ENCODE assay signal across 18 cellular contexts in genomic region chr15:84778194-84778593, GRCh38. TPM values are rescaled to one million over a fixed set of nuclear protein-coding genes. Genes with fewer than 3 reads are reported as not detected.
DNase-seq lines count a peak whose midpoint lies in the region; ATAC-seq and TF ChIP-seq lines count a peak whose summit lies in the region.
"Had no signal": no experiment of that assay in that cellular context is flagged by ENCODE, and none has a peak within 500 bp of the region (broad histone marks: within the 10 kb centered on the region; RNA-seq: fewer than 3 reads in every experiment).

No MANE protein-coding gene starts in this region.

- H3K27ac ChIP-seq in mesendoderm (ENCODE audit: low read depth, low read length), result no peak overlapping the region

- no peak overlapping the region for H3K4ac ChIP-seq in mesendoderm (ENCODE audit: low read depth, low read length)

- peaks cover 4% of the 10 kb centered on the region for H3K36me3 Mint-ChIP-seq in activated naive CD4-positive, alpha-beta T cell treated with anti-CD3 and anti-CD28 coated beads, Interleukin-2, amount 50 U/mL, for 24 hours
- H3K36me3 Mint-ChIP-seq in activated naive CD4-positive, alpha-beta T cell treated with anti-CD3 and anti-CD28 coated beads, Interleukin-2, amount 10 ng/mL, durations not matched to agents 7 days and 5 days, result peaks cover 42% of the 10 kb centered on the region
- peaks cover 20% of the 10 kb centered on the region for H3K36me3 Mint-ChIP-seq in HFFc6 (ENCODE audit: low read depth)
- peaks cover 23% of the 10 kb centered on the region for H3K36me3 Mint-ChIP-seq in central memory CD8-positive, alpha-beta T cell (ENCODE audit: insufficient read depth)

- H3K4me1 ChIP-seq in mesendoderm (ENCODE audit: control insufficient read depth, low read depth, low read length), result no peaks in the 10 kb centered on the region
- H3K4me1 ChIP-seq: HAP-1 had no signal

- peaks cover 6% of the 10 kb centered on the region for H3K79me2 ChIP-seq in mesendoderm (ENCODE audit: control insufficient read depth, insufficient read depth, low read length)

- peaks cover 30% of the 10 kb centered on the region for H3K4me1 Mint-ChIP-seq in activated naive CD4-positive, alpha-beta T cell treated with anti-CD3 and anti-CD28 coated beads, Interleukin-2, amount 50 U/mL, for 24 hours
- peaks cover 17% of the 10 kb centered on the region for H3K4me1 Mint-ChIP-seq in activated naive CD4-positive, alpha-beta T cell treated with anti-CD3 and anti-CD28 coated beads, Interleukin-2, amount 10 ng/mL, durations not matched to agents 7 days and 5 days
- peaks cover 8% of the 10 kb centered on the region for H3K4me1 Mint-ChIP-seq in HFFc6 (ENCODE audit: low read depth)
- peaks cover 26% of the 10 kb centered on the region for H3K4me1 Mint-ChIP-seq in central memory CD8-positive, alpha-beta T cell

- no peak overlapping the region for H3K56ac ChIP-seq in mesendoderm (ENCODE audit: low read length)

- H3K4me2 ChIP-seq in mesendoderm (ENCODE audit: low read length), result no peak overlapping the region

- no CpG with 5 or more reads among the region's 13 CpGs for WGBS in mesendoderm (ENCODE audit: extremely low coverage, insufficient coverage, low lambda C conversion rate)

- no peaks in the 10 kb centered on the region for H3K9me3 Mint-ChIP-seq in activated naive CD4-positive, alpha-beta T cell treated with anti-CD3 and anti-CD28 coated beads, Interleukin-2, amount 50 U/mL, for 24 hours
- no peaks in the 10 kb centered on the region for H3K9me3 Mint-ChIP-seq in activated naive CD4-positive, alpha-beta T cell treated with anti-CD3 and anti-CD28 coated beads, Interleukin-2, amount 10 ng/mL, durations not matched to agents 7 days and 5 days
- no peaks in the 10 kb centered on the region for H3K9me3 Mint-ChIP-seq in HFFc6
- H3K9me3 Mint-ChIP-seq in central memory CD8-positive, alpha-beta T cell, result no peaks in the 10 kb centered on the region
- H3K9me3 Mint-ChIP-seq: CD4-positive, alpha-beta memory T cell had no signal

- no peak overlapping the region for H3K23ac ChIP-seq in mesendoderm (ENCODE audit: low read length)

- H3K27me3 ChIP-seq in mesendoderm (ENCODE audit: insufficient read depth, low read length, poor library complexity), result no peaks in the 10 kb centered on the region

- H2AK5ac ChIP-seq in mesendoderm (ENCODE audit: low read length), result no peak overlapping the region

- H3K4me3 ChIP-seq in mesendoderm (ENCODE audit: low read length), result no peak overlapping the region
- H3K4me3 ChIP-seq: HAP-1 had no signal

- H2BK120ac ChIP-seq in mesendoderm (ENCODE audit: low read depth, low read length), result no peak overlapping the region

- no peak overlapping the region for H3K18ac ChIP-seq in mesendoderm (ENCODE audit: low read length)

- DNase-seq in activated naive CD4-positive, alpha-beta T cell treated with anti-CD3 and anti-CD28 coated beads, Interleukin-2, amount 10 ng/mL, durations not matched to agents 7 days and 5 days, result no peak
- DNase-seq in HFFc6, result no peak
- DNase-seq in central memory CD8-positive, alpha-beta T cell (ENCODE audit: low spot score in 2 of 2), result no peak
- peak; percentile 31 for DNase-seq in mesendoderm
- no peak for DNase-seq in OCI-M1 (lab: John Stamatoyannopoulos, UW)
- no peak for DNase-seq in stimulated activated CD4-positive, alpha-beta T cell treated with anti-CD3 and anti-CD28 coated beads, Interleukin-4, amount 100 ng/mL, for 24 hours
- DNase-seq in GF-D8 (lab: John Stamatoyannopoulos, UW), result no peak
- DNase-seq: Calu3; CD4-positive, alpha-beta memory T cell; MM.1S; NCI-H1092; NCI-H1436 treated with DMSO at 0.1 percent for 48 hours; NCI-H2029; NCI-H2171; NCI-H69 had no signal

- no peak overlapping the region for H4K5ac ChIP-seq in mesendoderm (ENCODE audit: low read length)

- no peak for TF ChIP-seq CTCF in HFFc6 (IDR thresholded peaks at IDR 0.05)

- H2BK15ac ChIP-seq in mesendoderm (replicated peaks; ENCODE audit: low read depth), result no peak overlapping the region

- peak overlapping the region; percentile 12 for H3K27ac Mint-ChIP-seq in activated naive CD4-positive, alpha-beta T cell treated with anti-CD3 and anti-CD28 coated beads, Interleukin-2, amount 50 U/mL, for 24 hours
- no peak overlapping the region for H3K27ac Mint-ChIP-seq in activated naive CD4-positive, alpha-beta T cell treated with anti-CD3 and anti-CD28 coated beads, Interleukin-2, amount 10 ng/mL, durations not matched to agents 7 days and 5 days
- H3K27ac Mint-ChIP-seq in HFFc6, result 0 out of 2 replicates have a peak overlapping the region, but pooled peaks have one; percentile 0
- H3K27ac Mint-ChIP-seq in central memory CD8-positive, alpha-beta T cell (ENCODE audit: low read depth), result peak overlapping the region; percentile 45

- no peak overlapping the region for H3K4me3 Mint-ChIP-seq in activated naive CD4-positive, alpha-beta T cell treated with anti-CD3 and anti-CD28 coated beads, Interleukin-2, amount 50 U/mL, for 24 hours
- no peak overlapping the region for H3K4me3 Mint-ChIP-seq in activated naive CD4-positive, alpha-beta T cell treated with anti-CD3 and anti-CD28 coated beads, Interleukin-2, amount 10 ng/mL, durations not matched to agents 7 days and 5 days
- no peak overlapping the region for H3K4me3 Mint-ChIP-seq in HFFc6
- H3K4me3 Mint-ChIP-seq in central memory CD8-positive, alpha-beta T cell, result no peak overlapping the region
- H3K4me3 Mint-ChIP-seq: CD4-positive, alpha-beta memory T cell had no signal

- H3K79me1 ChIP-seq in mesendoderm (ENCODE audit: low read length), result peaks cover 5% of the 10 kb centered on the region

- ATAC-seq in central memory CD8-positive, alpha-beta T cell (replicated peaks; ENCODE audit: extremely low read depth, poor library complexity, severe bottlenecking), result no peak
- ATAC-seq: Right ventricle myocardium inferior had no signal

- no peaks in the 10 kb centered on the region for H3K27me3 Mint-ChIP-seq in activated naive CD4-positive, alpha-beta T cell treated with anti-CD3 and anti-CD28 coated beads, Interleukin-2, amount 50 U/mL, for 24 hours
- H3K27me3 Mint-ChIP-seq in activated naive CD4-positive, alpha-beta T cell treated with anti-CD3 and anti-CD28 coated beads, Interleukin-2, amount 10 ng/mL, durations not matched to agents 7 days and 5 days, result no peaks in the 10 kb centered on the region
- no peaks in the 10 kb centered on the region for H3K27me3 Mint-ChIP-seq in HFFc6 (ENCODE audit: insufficient read depth)
- H3K27me3 Mint-ChIP-seq in central memory CD8-positive, alpha-beta T cell, result no peaks in the 10 kb centered on the region
- H3K27me3 Mint-ChIP-seq: CD4-positive, alpha-beta memory T cell had no signal

- CTCF ChIA-PET in activated naive CD4-positive, alpha-beta T cell treated with anti-CD3 and anti-CD28 coated beads, Interleukin-2, amount 10 ng/mL, durations not matched to agents 7 days and 5 days (lab: Charles Lee), result no interaction called here

- H3K36me3 ChIP-seq in mesendoderm (ENCODE audit: control insufficient read depth, insufficient read depth, low read length), result no peaks in the 10 kb centered on the region

- no peak overlapping the region for H3K9ac ChIP-seq in mesendoderm (ENCODE audit: low read length)

- H4K8ac ChIP-seq in mesendoderm (ENCODE audit: low read depth, low read length), result no peak overlapping the region

- no peak overlapping the region for H2BK5ac ChIP-seq in mesendoderm (ENCODE audit: low read length)

RNA-seq across cellular contexts. Expression of gene ZNF592, which starts 29.8 kb away (rescaled TPM):
- total RNA-seq in HFFc6 (2021; fragmentation: NEBNext Ultra II Directional; extraction: Animal tissue kit (Norgen Biotek cat#: 25700)), result 10 to 100 TPM; 15.4 to 19.0 (median 17.6) TPM
- polyA plus RNA-seq in mesendoderm (2013, experiment 1 of 2), result 22.7 TPM
- polyA plus RNA-seq in mesendoderm (2013, experiment 2 of 2), result 22.5 TPM

RNA-seq across cellular contexts. Expression of gene ALPK3, which starts 39.0 kb away (rescaled TPM):
- under 1 TPM; 0.05 to 0.60 (median 0.26) TPM for total RNA-seq in HFFc6 (2021; fragmentation: NEBNext Ultra II Directional; extraction: Animal tissue kit (Norgen Biotek cat#: 25700))
- 9.9 TPM for polyA plus RNA-seq in mesendoderm (2013, experiment 1 of 2)
- polyA plus RNA-seq in mesendoderm (2013, experiment 2 of 2), result 9.9 TPM
